Comparison of ENCODE assay signal across 2 cellular contexts in genomic region chrX:53262918-53263394, GRCh38.
TF ChIP-seq lines count a peak whose summit lies in the region.

No MANE protein-coding gene starts in this region.

TF ChIP-seq in IMR-90, 13 proteins besides CTCF, POLR2A, EP300 and RAD21:
- peak; percentile 47; the same call in 1 of the 2 replicates for TF ChIP-seq FOS (IDR thresholded peaks at IDR 0.05; ENCODE audit: low read depth, low read length)
- TF ChIP-seq RCOR1 (IDR thresholded peaks at IDR 0.05; ENCODE audit: insufficient replicate concordance, low read length) = no peak

TF ChIP-seq in HepG2, 621 proteins besides CTCF, POLR2A, EP300 and RAD21:
- no peak for TF ChIP-seq ELF1 (CRISPR knock-in tag; IDR thresholded peaks at IDR 0.05)
